13 cellular contexts compared by ENCODE assay signal in genomic region chr21:44223334-44223733, GRCh38. TPM values are rescaled to one million over a fixed set of nuclear protein-coding genes. Genes with fewer than 3 reads are reported as not detected.
DNase-seq lines count a peak whose midpoint lies in the region; ATAC-seq, FAIRE-seq and TF ChIP-seq lines count a peak whose summit lies in the region.
"Not testable (repeated sequence)": the region's sequence is repeated elsewhere in the genome, so short reads cannot be mapped to it uniquely, and the experiment has no call there.
"Had no signal": no experiment of that assay in that cellular context is flagged by ENCODE, and none has a peak within 500 bp of the region (broad histone marks: within the 10 kb centered on the region; RNA-seq: fewer than 3 reads in every experiment).

No MANE protein-coding gene starts in this region.

- not testable (repeated sequence) for TF ChIP-seq CTCF in GM12878 (IDR thresholded peaks at IDR 0.05 in 2 of 3, conservative IDR thresholded peaks at IDR 0.05 in 1 of 3; ENCODE audit: control insufficient read depth in 2 of 3, extremely low read depth in 1 of 3, insufficient read depth in 1 of 3, low read depth in 3 of 3, low read length in 3 of 3); left lung (IDR thresholded peaks at IDR 0.05); psoas muscle (IDR thresholded peaks at IDR 0.05); upper lobe of right lung (IDR thresholded peaks at IDR 0.05)

- not testable (repeated sequence) for ATAC-seq in GM12878
- peak; percentile 56 for ATAC-seq in Right ventricle myocardium inferior
- peak; percentile 53 to 77 for ATAC-seq in left cardiac atrium
- ATAC-seq in left lung, result peak; percentile 54
- ATAC-seq in psoas muscle, result peak in 3 of 4 donors; percentile 44 to 57 (median 56)
- peak; percentile 59 for ATAC-seq in upper lobe of right lung

- H3K27me3 ChIP-seq in GM12878 (replicated peaks in 1 of 2; ENCODE audit: control insufficient read depth in 2 of 2, insufficient read depth in 2 of 2, low read length in 1 of 2); left lung; psoas muscle (ENCODE audit: insufficient read depth in 3 of 3, low read length in 2 of 3); upper lobe of right lung: not testable (repeated sequence)

- CTCF ChIA-PET in GM12878 (lab: Yijun Ruan, JAX), result not testable (repeated sequence)

- TF ChIP-seq POLR2A in GM12892 (IDR thresholded peaks at IDR 0.05; ENCODE audit: low read depth, low read length); GM12878 (IDR thresholded peaks at IDR 0.05; ENCODE audit: low read depth, low read length): not testable (repeated sequence)

- FAIRE-seq in GM12892 (lab: Jason Lieb, UNC), result peak; percentile 84
- not testable (repeated sequence) for FAIRE-seq in GM12878 (lab: Jason Lieb, UNC)

- intact Hi-C loops in GM12878 (cut with micrococcal nuclease; ENCODE audit: unreplicated experiment); Right ventricle myocardium inferior (cut with DNase I); left cardiac atrium (cut with DNase I); left lung (cut with DNase I); psoas muscle (cut with DNase I); upper lobe of right lung (cut with DNase I): not testable (repeated sequence)

- H3K9ac ChIP-seq in GM12878 (ENCODE audit: control insufficient read depth, insufficient read depth, low read length), result not testable (repeated sequence)

- H3K9me3 ChIP-seq in GM12878 (replicated peaks; ENCODE audit: control insufficient read depth, insufficient read depth, low read length); left lung; psoas muscle; upper lobe of right lung: not testable (repeated sequence)

- not testable (repeated sequence) for TF ChIP-seq EP300 in GM12878 (IDR thresholded peaks at IDR 0.05; ENCODE audit: borderline replicate concordance in 1 of 2, control insufficient read depth in 1 of 2, low read depth in 2 of 2, low read length in 2 of 2)

- BruUV-seq in GM12878 (replicated peaks; lab: Mats Ljungman, UMichigan), result TSS peak; percentile 76

- not testable (repeated sequence) for H3K4me1 ChIP-seq in GM12878 (ENCODE audit: control insufficient read depth, insufficient read depth, low read length); left lung; psoas muscle; upper lobe of right lung

- H3K4me3 ChIP-seq in GM12878, left lung, psoas muscle, upper lobe of right lung: not testable (repeated sequence)

- RAD21 ChIA-PET in GM12878 (lab: Charles Lee; ENCODE audit: unreplicated experiment), result not testable (repeated sequence)

- H3K79me2 ChIP-seq in GM12878 (ENCODE audit: control insufficient read depth, insufficient read depth, low read length), result not testable (repeated sequence)

- not testable (repeated sequence) for DNase-seq in GM12892 (ENCODE audit: insufficient read length); GM12878 (ENCODE audit: low read depth, low spot score); Right ventricle myocardium inferior (ENCODE audit: missing footprints); left cardiac atrium; left lung; psoas muscle; upper lobe of right lung

- not testable (repeated sequence) for TF ChIP-seq RAD21 in GM12878 (IDR thresholded peaks at IDR 0.05; ENCODE audit: insufficient read depth, low read depth, low read length)

- SMC1A ChIA-PET in GM12878 (lab: Charles Lee; ENCODE audit: uncharacterized antibody, unreplicated experiment), result not testable (repeated sequence)

- in situ Hi-C loops in GM12878 (cut with MboI), result not testable (repeated sequence)

- not testable (repeated sequence) for H3K4me2 ChIP-seq in GM12878 (ENCODE audit: control insufficient read depth, insufficient read depth)

- POLR2A ChIA-PET in GM12878 (lab: Charles Lee), result not testable (repeated sequence)

- WGBS in GM12878 (ENCODE audit: insufficient coverage, insufficient replicate concordance, low lambda C conversion rate, missing lambda C conversion rate), result no CpG with 5 or more reads among the region's 5 CpGs
- no CpG with 5 or more reads among the region's 5 CpGs for WGBS in psoas muscle, 3 donors

- H2AFZ ChIP-seq in GM12878 (ENCODE audit: control insufficient read depth, low read depth, low read length), result not testable (repeated sequence)

- H4K20me1 ChIP-seq in GM12878 (ENCODE audit: control insufficient read depth, insufficient read depth), result not testable (repeated sequence)

- not testable (repeated sequence) for H3K36me3 ChIP-seq in GM12878 (ENCODE audit: control insufficient read depth in 2 of 2, insufficient read depth in 2 of 2, low read length in 1 of 2); left lung; psoas muscle (ENCODE audit: insufficient read depth in 1 of 2, low read depth in 1 of 2); upper lobe of right lung

- not testable (repeated sequence) for H3K27ac ChIP-seq in GM12878 (ENCODE audit: control insufficient read depth, insufficient read depth); left lung; psoas muscle; upper lobe of right lung

RNA-seq across cellular contexts. Expression of gene ICOSLG, which starts 17.4 kb away (rescaled TPM):
- 7.7 TPM for polyA plus RNA-seq in GM12892 (2012; ENCODE audit: missing spikeins)
- total RNA-seq in GM12878 (2013; cell fraction: nucleolus; rRNA removed), result 61.3 and 69.5 TPM in 2 replicates
- total RNA-seq in GM12878 (2014; rRNA removed) (5.6 and 6.3 TPM in 2 replicates), GM12878 (2014; rRNA removed; fragmentation: Illumina TruSeq; extraction: Trizol) (3.5 and 3.8 TPM in 2 replicates), GM12878 (2021) (15.1 and 16.4 TPM in 2 replicates), Right ventricle myocardium inferior (4.9 TPM), left cardiac atrium (1 to 10 TPM; 6.1 to 6.4 TPM), left lung (1 to 10 TPM; 3.9 to 4.6 TPM), psoas muscle (1 to 10 TPM in 3 of 4 donors, under 1 TPM in 1; 0.69 to 5.9 (median 2.6) TPM), upper lobe of right lung (11.3 TPM)
- 8.4 TPM for polyA plus RNA-seq in GM12878 (2011; ENCODE audit: low read depth)
- polyA plus RNA-seq in GM12878 (2011; rRNA removed) (6.6 and 16.3 TPM in 2 replicates), GM12878 (2014; fragmentation: Illumina TruSeq; extraction: Trizol) (5.1 and 13.9 TPM in 2 replicates), GM12878 (2014; fragmentation: Nextera tagmentation; extraction: Ambion mirVana) (1 to 10 TPM in 1 of 2 experiments, under 1 TPM in 1; 0.84 to 1.5 TPM), GM12878 (2014; rRNA removed) (11.5 and 11.7 TPM in 2 replicates), GM12878 (2016; fragmentation: Nextera tagmentation; extraction: Ambion mirVana) (1 to 10 TPM; 5.3 to 6.2 TPM), psoas muscle (1 to 10 TPM in 2 of 3 donors, under 1 TPM in 1; 0.27 to 1.6 (median 1.0) TPM)
- 11.5 and 12.4 TPM in 2 replicates for polyA plus RNA-seq in GM12878 (2011; cell fraction: cytosol; rRNA removed)
- polyA plus RNA-seq in GM12878 (2011; cell fraction: nucleus; rRNA removed), result 38.7 and 45.9 TPM in 2 replicates
- polyA plus RNA-seq in GM12878 (2012), result 14.8 and 16.7 TPM in 2 replicates
- 10.8 and 11.6 TPM in 2 replicates for polyA minus RNA-seq in GM12878 (2011; rRNA and poly(A)+ RNA removed)
- 4.9 and 9.8 TPM in 2 replicates for polyA minus RNA-seq in GM12878 (2011; cell fraction: cytosol; rRNA and poly(A)+ RNA removed)
- polyA minus RNA-seq in GM12878 (2011; cell fraction: nucleus; rRNA and poly(A)+ RNA removed), result 7.0 and 12.5 TPM in 2 replicates
- polyA plus RNA-seq: AG04450 had no signal

RNA-seq across cellular contexts. Expression of gene DNMT3L, which starts 38.4 kb away (rescaled TPM):
- not detected for polyA plus RNA-seq in GM12892 (2012; ENCODE audit: missing spikeins)
- total RNA-seq in GM12878 (2013; cell fraction: nucleolus; rRNA removed), result not detected in 2 replicates
- total RNA-seq in GM12878 (2014; rRNA removed) (not detected in 2 replicates), GM12878 (2014; rRNA removed; fragmentation: Illumina TruSeq; extraction: Trizol) (not detected in 2 replicates), GM12878 (2021) (not detected in 2 replicates), Right ventricle myocardium inferior (not detected), left cardiac atrium (not detected), left lung (not detected), psoas muscle (not detected), upper lobe of right lung (not detected)
- polyA plus RNA-seq in GM12878 (2011; ENCODE audit: low read depth), result not detected
- polyA plus RNA-seq in GM12878 (2011; rRNA removed) (not detected in 2 replicates), GM12878 (2014; fragmentation: Illumina TruSeq; extraction: Trizol) (not detected in 2 replicates), GM12878 (2014; fragmentation: Nextera tagmentation; extraction: Ambion mirVana) (not detected), GM12878 (2014; rRNA removed) (not detected in 2 replicates), GM12878 (2016; fragmentation: Nextera tagmentation; extraction: Ambion mirVana) (not detected), psoas muscle (not detected)
- not detected in 2 replicates for polyA plus RNA-seq in GM12878 (2011; cell fraction: cytosol; rRNA removed)
- not detected in 2 replicates for polyA plus RNA-seq in GM12878 (2011; cell fraction: nucleus; rRNA removed)
- polyA plus RNA-seq in GM12878 (2012), result not detected in 2 replicates
- polyA minus RNA-seq in GM12878 (2011; rRNA and poly(A)+ RNA removed), result not detected in 2 replicates
- polyA minus RNA-seq in GM12878 (2011; cell fraction: cytosol; rRNA and poly(A)+ RNA removed), result not detected in 2 replicates
- polyA minus RNA-seq in GM12878 (2011; cell fraction: nucleus; rRNA and poly(A)+ RNA removed), result not detected in 2 replicates
- total RNA-seq: A673; CD4-positive, alpha-beta memory T cell; Daoy; H1 had no signal
- polyA plus RNA-seq: AG04450; CD14-positive monocyte; CD4-positive, alpha-beta memory T cell had no signal
